Comparison of ENCODE assay signal across 8 cellular contexts in genomic region chr17:77887464-77888241, GRCh38.
A peak's percentile ranks its signal among the peaks of the same experiment; 100 is the strongest.
DNase-seq lines count a peak whose midpoint lies in the region; ATAC-seq and TF ChIP-seq lines count a peak whose summit lies in the region.

No MANE protein-coding gene starts in this region.

- no peaks in the 10 kb centered on the region for H3K9me3 Mint-ChIP-seq in activated T-cell treated with anti-CD3 and anti-CD28 coated beads, Interleukin-2, amount 50 U/mL, for 24 hours

- no peaks in the 10 kb centered on the region for H3K9me3 ChIP-seq in mucosa of descending colon

- H3K27ac Mint-ChIP-seq in activated T-cell treated with anti-CD3 and anti-CD28 coated beads, Interleukin-2, amount 50 U/mL, for 24 hours: peak overlapping the region; percentile 22

- no peak for TF ChIP-seq CTCF in epithelial cell of proximal tubule (conservative IDR thresholded peaks at IDR 0.05; ENCODE audit: low read depth, low read length)
- no peak for TF ChIP-seq CTCF in mucosa of descending colon (IDR thresholded peaks at IDR 0.05)

- peaks cover 8% of the 10 kb centered on the region for H3K4me1 ChIP-seq in mucosa of descending colon (ENCODE audit: low read depth)

- H3K4me3 ChIP-seq in epithelial cell of proximal tubule (ENCODE audit: low read depth, low read length) (peak overlapping the region; percentile 56), mucosa of descending colon (no peak overlapping the region)

- no peaks in the 10 kb centered on the region for H3K36me3 ChIP-seq in mucosa of descending colon (ENCODE audit: low read depth)

- H3K27me3 Mint-ChIP-seq in activated T-cell treated with anti-CD3 and anti-CD28 coated beads, Interleukin-2, amount 50 U/mL, for 24 hours: peaks cover 5% of the 10 kb centered on the region

- DNase-seq in DMS153 (lab: John Stamatoyannopoulos, UW) (peak; percentile 17), NCI-H345 (lab: John Stamatoyannopoulos, UW) (peak; percentile 75), epithelial cell of proximal tubule (ENCODE audit: low read depth) (no peak), mucosa of descending colon (peak; percentile 58 to 87 (median 63))
- DNase-seq in activated T-cell treated with anti-CD3 and anti-CD28 coated beads, Interleukin-2, amount 50 U/mL, for 24 hours: peak; percentile 73
- DNase-seq in stimulated activated CD8-positive, alpha-beta memory T cell treated with anti-CD3 and anti-CD28 coated beads, Interleukin-4, amount 100 ng/mL, for 1 hour (ENCODE audit: low read depth in 2 of 2, low spot score in 1 of 2): peak; percentile 36 to 61

- peak; percentile 81 for ATAC-seq in mucosa of descending colon
- ATAC-seq in GM21825 (IDR thresholded peaks at IDR 0.05; ENCODE audit: unreplicated experiment): no peak
- ATAC-seq in HG03159 (IDR thresholded peaks at IDR 0.05; ENCODE audit: unreplicated experiment): no peak

- H3K4me3 Mint-ChIP-seq in activated T-cell treated with anti-CD3 and anti-CD28 coated beads, Interleukin-2, amount 50 U/mL, for 24 hours: peak overlapping the region; percentile 71

- intact Hi-C loops in mucosa of descending colon (cut with DNase I, micrococcal nuclease): no loop called here

- H3K4me1 Mint-ChIP-seq in activated T-cell treated with anti-CD3 and anti-CD28 coated beads, Interleukin-2, amount 50 U/mL, for 24 hours (ENCODE audit: low read depth): peaks cover 52% of the 10 kb centered on the region

- H3K36me3 Mint-ChIP-seq in activated T-cell treated with anti-CD3 and anti-CD28 coated beads, Interleukin-2, amount 50 U/mL, for 24 hours (ENCODE audit: low read depth): no peaks in the 10 kb centered on the region
